In the genomic region with DNA sequence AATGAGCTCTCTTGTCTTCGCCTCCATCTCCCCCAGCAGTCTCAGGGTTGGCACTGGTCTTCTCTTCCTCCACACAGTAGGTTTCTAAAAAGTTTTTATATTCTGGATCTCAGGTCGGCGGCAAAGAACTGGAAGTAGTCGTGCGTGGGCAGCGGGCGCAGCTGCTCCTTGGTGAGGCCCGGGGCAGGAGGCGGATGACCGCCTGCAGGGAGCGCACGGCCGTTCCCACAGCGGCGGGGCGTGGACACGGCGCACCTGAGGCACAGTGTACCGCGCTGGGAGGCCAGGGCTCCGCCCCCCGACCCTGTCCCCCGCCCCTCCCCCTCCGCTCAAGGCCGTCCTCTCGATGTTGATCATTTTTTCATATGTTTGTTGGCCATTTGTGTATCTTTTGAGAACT, we compare ENCODE assay signal across 27 cellular contexts.
"Had no signal": no experiment of that assay in that cellular context is flagged by ENCODE, and none has a peak within 500 bp of the region (broad histone marks: within the 10 kb centered on the region; RNA-seq: fewer than 3 reads in every experiment).

No MANE protein-coding gene starts in this region.

- H3K4me3 Mint-ChIP-seq: T-cell had no signal

- H3K4me2 ChIP-seq: KMS-11, SK-N-SH had no signal

- H3K4me3 ChIP-seq: K562 had no signal

- FAIRE-seq: HTR-8/SVneo, K562 had no signal

- H3K4me1 Mint-ChIP-seq: T-cell had no signal

- H3K27ac Mint-ChIP-seq: T-cell had no signal

- H3K9ac ChIP-seq: KMS-11, SK-N-SH had no signal

- DNase-seq: Kasumi-1, NCI-H1092, NCI-H1105 treated with DMSO at 0.1 percent for 48 hours, NCI-H1417 treated with DMSO at 0.1 percent for 48 hours, NCI-H146, NCI-H1694 treated with DMSO at 0.1 percent for 48 hours, NCI-H2029, NCI-H2081 treated with DMSO at 0.1 percent for 48 hours, NCI-H2171, NCI-H226, NCI-H446, NCI-H510A, NCI-H524 treated with DMSO at 0.1 percent for 48 hours, NCI-H69, NCI-H774, PC-3, SHP77, SK-N-SH, SW 1271, T-cell had no signal

- H3K27me3 Mint-ChIP-seq: IgD-negative memory B cell, T-cell had no signal

- H3K27ac ChIP-seq: HL-60, KMS-11, RWPE1 had no signal

- ATAC-seq: K562, Panc1, PC-3, T-cell had no signal
